Comparison of ENCODE assay signal across 8 cellular contexts in genomic region chr2:40213071-40213470, GRCh38.
DNase-seq lines count a peak whose midpoint lies in the region; ATAC-seq and TF ChIP-seq lines count a peak whose summit lies in the region.

No MANE protein-coding gene starts in this region.

- intact Hi-C loops in mucosa of descending colon (cut with DNase I, micrococcal nuclease): loop anchor here in 1 of 2 donors (10.0 kb wide), 1 partner anchor 852 kb away; no protein-coding TSS in a partner anchor

- H3K4me2 ChIP-seq in DOHH2 (ENCODE audit: low read length): no peak overlapping the region

- no peaks in the 10 kb centered on the region for H3F3A ChIP-seq in DOHH2 (ENCODE audit: control insufficient read depth, insufficient read depth)

- H3K9me3 Mint-ChIP-seq in activated naive CD8-positive, alpha-beta T cell treated with anti-CD3 and anti-CD28 coated beads, Interleukin-2, amount 50 U/mL, for 24 hours: peaks cover 19% of the 10 kb centered on the region
- H3K9me3 Mint-ChIP-seq in activated T-cell treated with anti-CD3 and anti-CD28 coated beads, Interleukin-2, amount 50 U/mL, for 4 hours: no peaks in the 10 kb centered on the region

- H3K79me2 ChIP-seq in DOHH2 (ENCODE audit: control insufficient read depth, low read length): no peaks in the 10 kb centered on the region

- H3K27me3 Mint-ChIP-seq in activated naive CD8-positive, alpha-beta T cell treated with anti-CD3 and anti-CD28 coated beads, Interleukin-2, amount 50 U/mL, for 24 hours: peaks cover 2% of the 10 kb centered on the region
- H3K27me3 Mint-ChIP-seq in activated T-cell treated with anti-CD3 and anti-CD28 coated beads, Interleukin-2, amount 50 U/mL, for 4 hours (ENCODE audit: low read depth): no peaks in the 10 kb centered on the region

- H3K4me3 ChIP-seq in DOHH2 (ENCODE audit: low read length): no peak overlapping the region
- H3K4me3 ChIP-seq in coronary artery: no peak overlapping the region
- H3K4me3 ChIP-seq in mucosa of descending colon: no peak overlapping the region

- H3K9me3 ChIP-seq in DOHH2 (ENCODE audit: control insufficient read depth, insufficient read depth, low read length): peaks cover 5% of the 10 kb centered on the region; the same call in 1 of the 2 replicates
- no peaks in the 10 kb centered on the region for H3K9me3 ChIP-seq in mucosa of descending colon

- H3K36me3 ChIP-seq in DOHH2 (ENCODE audit: control insufficient read depth, low read length) (peaks cover 8% of the 10 kb centered on the region), mucosa of descending colon (ENCODE audit: low read depth) (no peaks in the 10 kb centered on the region)

- H3K27ac ChIP-seq in DOHH2 (ENCODE audit: low read depth, low read length) (no peak overlapping the region), coronary artery (no peak overlapping the region)

- H3K4me1 ChIP-seq in DOHH2 (ENCODE audit: control insufficient read depth, low read length) (peaks cover 27% of the 10 kb centered on the region), mucosa of descending colon (ENCODE audit: low read depth) (no peaks in the 10 kb centered on the region)

- peaks cover 2% of the 10 kb centered on the region for H3K36me3 Mint-ChIP-seq in activated naive CD8-positive, alpha-beta T cell treated with anti-CD3 and anti-CD28 coated beads, Interleukin-2, amount 50 U/mL, for 24 hours (ENCODE audit: low read depth)
- no peaks in the 10 kb centered on the region for H3K36me3 Mint-ChIP-seq in activated T-cell treated with anti-CD3 and anti-CD28 coated beads, Interleukin-2, amount 50 U/mL, for 4 hours (ENCODE audit: insufficient read depth)

- no peak overlapping the region for H3K27ac Mint-ChIP-seq in activated naive CD8-positive, alpha-beta T cell treated with anti-CD3 and anti-CD28 coated beads, Interleukin-2, amount 50 U/mL, for 24 hours

- H3K9me2 ChIP-seq in DOHH2 (replicated peaks; ENCODE audit: control insufficient read depth, low read length): no peaks in the 10 kb centered on the region

- ATAC-seq in mucosa of descending colon: peak; percentile 19
- no peak for ATAC-seq in activated naive CD8-positive, alpha-beta T cell treated with anti-CD3 and anti-CD28 coated beads, Interleukin-2, amount 50 U/mL, for 24 hours
- no peak for ATAC-seq in activated T-cell treated with anti-CD3 and anti-CD28 coated beads, Interleukin-2, amount 50 U/mL, for 4 hours

- no peak overlapping the region for H3K4me3 Mint-ChIP-seq in activated naive CD8-positive, alpha-beta T cell treated with anti-CD3 and anti-CD28 coated beads, Interleukin-2, amount 50 U/mL, for 24 hours
- H3K4me3 Mint-ChIP-seq in activated T-cell treated with anti-CD3 and anti-CD28 coated beads, Interleukin-2, amount 50 U/mL, for 4 hours: no peak overlapping the region

- H3K27me3 ChIP-seq in DOHH2 (ENCODE audit: control insufficient read depth, low read length): no peaks in the 10 kb centered on the region

- TF ChIP-seq CTCF in DOHH2 (IDR thresholded peaks at IDR 0.05; ENCODE audit: low read depth, low read length, poor library complexity, severe bottlenecking) (peak; percentile 34), coronary artery (IDR thresholded peaks at IDR 0.05) (peak; percentile 19), mucosa of descending colon (IDR thresholded peaks at IDR 0.05) (no peak)

- H4K20me1 ChIP-seq in DOHH2 (ENCODE audit: control insufficient read depth, insufficient read depth, low read depth, low read length): no peaks in the 10 kb centered on the region

- DNase-seq in NCI-H226 (peak; percentile 67), coronary artery (ENCODE audit: low spot score) (no peak), mucosa of descending colon (no peak), NCI-H1436 (lab: John Stamatoyannopoulos, UW) (no peak)
- no peak for DNase-seq in activated naive CD8-positive, alpha-beta T cell treated with anti-CD3 and anti-CD28 coated beads, Interleukin-2, amount 50 U/mL, for 24 hours
- no peak for DNase-seq in activated T-cell treated with anti-CD3 and anti-CD28 coated beads, Interleukin-2, amount 50 U/mL, for 4 hours
- no peak for DNase-seq in activated effector memory CD4-positive, alpha-beta T cell treated with Interleukin-2 at 50 U/mL for 16 hours

- H3K4me1 Mint-ChIP-seq in activated naive CD8-positive, alpha-beta T cell treated with anti-CD3 and anti-CD28 coated beads, Interleukin-2, amount 50 U/mL, for 24 hours: peaks cover 22% of the 10 kb centered on the region
- H3K4me1 Mint-ChIP-seq in activated T-cell treated with anti-CD3 and anti-CD28 coated beads, Interleukin-2, amount 50 U/mL, for 4 hours (ENCODE audit: low read depth): no peaks in the 10 kb centered on the region
